In genomic region chr2:160029270-160029628, GRCh38 we compare ENCODE assay signal across 31 cellular contexts. TPM values are rescaled to one million over a fixed set of nuclear protein-coding genes. Genes with fewer than 3 reads are reported as not detected.
"Had no signal": no experiment of that assay in that cellular context is flagged by ENCODE, and none has a peak within 500 bp of the region (broad histone marks: within the 10 kb centered on the region; RNA-seq: fewer than 3 reads in every experiment).

No MANE protein-coding gene starts in this region.

- H3K27me3 ChIP-seq: esophagus muscularis mucosa, left lung, uterus had no signal

- DNase-seq: activated CD4-positive, alpha-beta T cell treated with anti-CD3 and anti-CD28 coated beads for 4 hours; activated CD4-positive, alpha-beta T cell treated with anti-CD3 and anti-CD28 coated beads, Interleukin-2, amount 50 U/mL, for 48 hours; activated CD8-positive, alpha-beta memory T cell treated with anti-CD3 and anti-CD28 coated beads, Interleukin-2, amount 50 U/mL, for 4 hours; activated effector memory CD4-positive, alpha-beta T cell treated with anti-CD3 and anti-CD28 coated beads, Interleukin-2, amount 50 U/mL, for 16 hours; activated naive CD4-positive, alpha-beta T cell treated with anti-CD3 and anti-CD28 coated beads for 36 hours; activated naive CD8-positive, alpha-beta T cell treated with anti-CD3 and anti-CD28 coated beads, Interleukin-2, amount 10 ng/mL, durations not matched to agents 7 days and 5 days; activated T-cell treated with anti-CD3 and anti-CD28 coated beads, Interleukin-2, amount 50 U/mL, for 1 hour; dermis blood vessel endothelial cell; effector CD4-positive, alpha-beta T cell; foreskin melanocyte; left lung; mucosa of descending colon; retina; stimulated activated CD4-positive, alpha-beta T cell treated with anti-CD3 and anti-CD28 coated beads, Interleukin-1b, Interleukin-23, amount 100 ng/mL, for 48 hours; stimulated activated CD4-positive, alpha-beta T cell treated with anti-CD3 and anti-CD28 coated beads, Interleukin-4, amount 100 ng/mL, for 4 hours; stimulated activated CD8-positive, alpha-beta memory T cell treated with anti-CD3 and anti-CD28 coated beads, Interleukin-4, amount 100 ng/mL, for 48 hours; stimulated activated naive B cell treated with anti-CD40 and anti-IgM and Interleukin-4, amounts not matched to agents 10 μg/mL and 1 μg/mL and 100 μg/mL, for 72 hours; uterus had no signal

- H3K36me3 ChIP-seq: left lung, uterus had no signal

- H3K9me3 Mint-ChIP-seq: activated naive CD4-positive, alpha-beta T cell treated with anti-CD3 and anti-CD28 coated beads for 36 hours; activated naive CD8-positive, alpha-beta T cell treated with anti-CD3 and anti-CD28 coated beads, Interleukin-2, amount 10 ng/mL, durations not matched to agents 7 days and 5 days; activated T-helper 1 cell treated with anti-CD3 and anti-CD28 coated beads, Interleukin-12 subunit alpha, Interleukin-12 subunit beta, Interleukin-2, Interleukin-4 antibody, amounts not matched to agents 30 ng/mL and 10 ng/mL and 1 ng/mL, durations not matched to agents 14 hours and 24 hours and 36 hours; central memory CD8-positive, alpha-beta T cell; natural killer cell treated with Interleukin-12 subunit alpha and Interleukin-12 subunit beta and Interleukin-15 and Interleukin-18, amount 100 ng/mL, for 72 hours; type B pancreatic cell had no signal

- H3K36me3 Mint-ChIP-seq: activated naive CD8-positive, alpha-beta T cell treated with anti-CD3 and anti-CD28 coated beads, Interleukin-2, amount 10 ng/mL, durations not matched to agents 7 days and 5 days; natural killer cell treated with Interleukin-12 subunit alpha and Interleukin-12 subunit beta and Interleukin-15 and Interleukin-18, amount 100 ng/mL, for 72 hours; stimulated activated naive B cell treated with anti-CD40 and anti-IgM and Interleukin-4, amounts not matched to agents 10 μg/mL and 1 μg/mL and 100 μg/mL, for 72 hours; type B pancreatic cell had no signal

- FAIRE-seq: colon, islet of Langerhans, TTC549 had no signal

- ATAC-seq: left lung; mucosa of descending colon; stimulated activated naive B cell treated with anti-CD40 and anti-IgM and Interleukin-4, amounts not matched to agents 10 μg/mL and 1 μg/mL and 100 μg/mL, for 72 hours had no signal

- H3K4me1 ChIP-seq: left lung, uterus had no signal

- H3K27ac ChIP-seq: esophagus muscularis mucosa, left lung, VCaP had no signal

- H3K9me3 ChIP-seq: esophagus muscularis mucosa, left lung, mucosa of descending colon, uterus had no signal

- H3K27ac Mint-ChIP-seq: activated naive CD4-positive, alpha-beta T cell treated with anti-CD3 and anti-CD28 coated beads for 36 hours; activated naive CD8-positive, alpha-beta T cell treated with anti-CD3 and anti-CD28 coated beads, Interleukin-2, amount 10 ng/mL, durations not matched to agents 7 days and 5 days; activated T-helper 1 cell treated with anti-CD3 and anti-CD28 coated beads, Interleukin-12 subunit alpha, Interleukin-12 subunit beta, Interleukin-2, Interleukin-4 antibody, amounts not matched to agents 30 ng/mL and 10 ng/mL and 1 ng/mL, durations not matched to agents 14 hours and 24 hours and 36 hours; natural killer cell treated with Interleukin-12 subunit alpha and Interleukin-12 subunit beta and Interleukin-15 and Interleukin-18, amount 100 ng/mL, for 72 hours; progenitor cell of endocrine pancreas; stimulated activated naive B cell treated with anti-CD40 and anti-IgM and Interleukin-4, amounts not matched to agents 10 μg/mL and 1 μg/mL and 100 μg/mL, for 72 hours; type B pancreatic cell had no signal

- H3K4me1 Mint-ChIP-seq: central memory CD8-positive, alpha-beta T cell; stimulated activated naive B cell treated with anti-CD40 and anti-IgM and Interleukin-4, amounts not matched to agents 10 μg/mL and 1 μg/mL and 100 μg/mL, for 72 hours had no signal

- H3K4me3 Mint-ChIP-seq: activated naive CD4-positive, alpha-beta T cell treated with anti-CD3 and anti-CD28 coated beads for 36 hours; activated naive CD8-positive, alpha-beta T cell treated with anti-CD3 and anti-CD28 coated beads, Interleukin-2, amount 10 ng/mL, durations not matched to agents 7 days and 5 days; activated T-helper 1 cell treated with anti-CD3 and anti-CD28 coated beads, Interleukin-12 subunit alpha, Interleukin-12 subunit beta, Interleukin-2, Interleukin-4 antibody, amounts not matched to agents 30 ng/mL and 10 ng/mL and 1 ng/mL, durations not matched to agents 14 hours and 24 hours and 36 hours; central memory CD8-positive, alpha-beta T cell; natural killer cell treated with Interleukin-12 subunit alpha and Interleukin-12 subunit beta and Interleukin-15 and Interleukin-18, amount 100 ng/mL, for 72 hours; stimulated activated naive B cell treated with anti-CD40 and anti-IgM and Interleukin-4, amounts not matched to agents 10 μg/mL and 1 μg/mL and 100 μg/mL, for 72 hours; type B pancreatic cell had no signal

- H3K27me3 Mint-ChIP-seq: progenitor cell of endocrine pancreas, type B pancreatic cell had no signal

- H3K4me3 ChIP-seq: esophagus muscularis mucosa, left lung, mucosa of descending colon, smooth muscle cell, uterus had no signal

RNA-seq across cellular contexts. Expression of gene PLA2R1, which starts 33.2 kb away (rescaled TPM):
- total RNA-seq: activated CD8-positive, alpha-beta memory T cell treated with anti-CD3 and anti-CD28 coated beads for 36 hours; activated naive CD4-positive, alpha-beta T cell treated with anti-CD3 and anti-CD28 coated beads for 36 hours; activated naive CD8-positive, alpha-beta T cell treated with anti-CD3 and anti-CD28 coated beads, Interleukin-2, amount 10 ng/mL, durations not matched to agents 7 days and 5 days; activated T-helper 1 cell treated with anti-CD3 and anti-CD28 coated beads, Interleukin-12 subunit alpha, Interleukin-12 subunit beta, Interleukin-2, Interleukin-4 antibody, amounts not matched to agents 30 ng/mL and 10 ng/mL and 1 ng/mL, durations not matched to agents 14 hours and 24 hours and 36 hours; natural killer cell treated with Interleukin-12 subunit alpha and Interleukin-12 subunit beta and Interleukin-15 and Interleukin-18, amount 100 ng/mL, for 72 hours; T-helper 1 cell treated with Interleukin-12 subunit alpha and Interleukin-12 subunit beta and Interleukin-4 antibody, amounts not matched to agents 30 ng/mL and 1 ng/mL, for 36 hours had no signal
